ENCODE assay signal across 17 cellular contexts in genomic region chr5:133196441-133197085, GRCh38.
A peak's percentile ranks its signal among the peaks of the same experiment; 100 is the strongest.
DNase-seq lines count a peak whose midpoint lies in the region; ATAC-seq, FAIRE-seq and TF ChIP-seq lines count a peak whose summit lies in the region.
"Had no signal": no experiment of that assay in that cellular context is flagged by ENCODE, and none has a peak within 500 bp of the region (broad histone marks: within the 10 kb centered on the region; RNA-seq: fewer than 3 reads in every experiment).

No MANE protein-coding gene starts in this region.

- no peak overlapping the region for H3K9ac ChIP-seq in mesendoderm (ENCODE audit: low read length)

- H3K23ac ChIP-seq in mesendoderm (ENCODE audit: low read length) = no peak overlapping the region

- peak; percentile 11 for DNase-seq in right atrium auricular region (ENCODE audit: low spot score)
- no peak for DNase-seq in left ventricle myocardium inferior
- DNase-seq in WTC11 (ENCODE audit: low spot score) = no peak
- DNase-seq in mesendoderm = peak; percentile 77
- no peak for DNase-seq in urothelium cell line (ENCODE audit: low spot score)
- no peak for DNase-seq in T-helper 17 cell
- no peak for DNase-seq in RCC 7860 (ENCODE audit: low spot score)
- DNase-seq: 8988T; ACHN; C1 segment of cervical spinal cord; Calu3; CD4-positive, alpha-beta T cell; DMS 273 treated with DMSO at 0.1 percent for 48 hours; GOT3; HCEC 1CT; IMR-90 had no signal

- no peak overlapping the region for H2AK5ac ChIP-seq in mesendoderm (ENCODE audit: low read length)

- H2BK120ac ChIP-seq in mesendoderm (ENCODE audit: low read depth, low read length) = peak overlapping the region; percentile 2

- H4K8ac ChIP-seq in mesendoderm (ENCODE audit: low read depth, low read length) = no peak overlapping the region

- peak overlapping the region; percentile 17 for H3K56ac ChIP-seq in mesendoderm (ENCODE audit: low read length)

- intact Hi-C loops in left ventricle myocardium inferior (cut with micrococcal nuclease) = no loop called here

- H2BK15ac ChIP-seq in mesendoderm (replicated peaks; ENCODE audit: low read depth) = no peak overlapping the region

- H3K27ac Mint-ChIP-seq in WTC11 (no peak overlapping the region), T-helper 17 cell (no peak overlapping the region)
- H3K27ac Mint-ChIP-seq: CD4-positive, alpha-beta T cell had no signal

- POLR2A ChIA-PET in WTC11 (lab: Charles Lee) = no interaction called here

- H3K27me3 ChIP-seq in right atrium auricular region (no peaks in the 10 kb centered on the region), left ventricle myocardium inferior (ENCODE audit: low read depth) (peaks cover 59% of the 10 kb centered on the region), mesendoderm (ENCODE audit: insufficient read depth, low read length, poor library complexity) (no peaks in the 10 kb centered on the region)

- H4K5ac ChIP-seq in mesendoderm (ENCODE audit: low read length) = no peak overlapping the region

- no peaks in the 10 kb centered on the region for H3K36me3 Mint-ChIP-seq in WTC11
- H3K36me3 Mint-ChIP-seq in T-helper 17 cell (ENCODE audit: low read depth) = peaks cover 2% of the 10 kb centered on the region

- CTCF ChIA-PET in WTC11 (lab: Charles Lee) = interaction anchor here (1.1 to 1.3 kb wide), 2 partner anchors 19 to 51 kb away, joined by 3 to 5 read pairs; no protein-coding TSS in a partner anchor

- H3K4me2 ChIP-seq in mesendoderm (ENCODE audit: low read length) = no peak overlapping the region

- H3K9me3 ChIP-seq in right atrium auricular region (no peaks in the 10 kb centered on the region), left ventricle myocardium inferior (replicated peaks) (no peaks in the 10 kb centered on the region), T-helper 17 cell (ENCODE audit: control insufficient read depth, low read length, poor library complexity, severe bottlenecking) (no peaks in the 10 kb centered on the region)

- no peaks in the 10 kb centered on the region for H3K79me1 ChIP-seq in mesendoderm (ENCODE audit: low read length)

- H3K4me3 ChIP-seq in right atrium auricular region (no peak overlapping the region), left ventricle myocardium inferior (no peak overlapping the region), mesendoderm (ENCODE audit: low read length) (no peak overlapping the region)

- ATAC-seq in WTC11 (peak; percentile 27; the same call in 1 of the 2 replicates), HG02973 (IDR thresholded peaks at IDR 0.05; ENCODE audit: unreplicated experiment) (no peak), T-helper 17 cell (no peak)

- no CpG with 5 or more reads among the region's 4 CpGs for WGBS in mesendoderm (ENCODE audit: extremely low coverage, insufficient coverage, low lambda C conversion rate)

- H3K79me2 ChIP-seq in mesendoderm (ENCODE audit: control insufficient read depth, insufficient read depth, low read length) = no peaks in the 10 kb centered on the region

- H3K4me1 ChIP-seq in right atrium auricular region = no peaks in the 10 kb centered on the region
- H3K4me1 ChIP-seq in left ventricle myocardium inferior = no peaks in the 10 kb centered on the region
- H3K4me1 ChIP-seq in mesendoderm (ENCODE audit: control insufficient read depth, low read depth, low read length) = peaks cover 11% of the 10 kb centered on the region

- FAIRE-seq in urothelium cell line (lab: Jason Lieb, UNC) = peak; percentile 9
- FAIRE-seq in RCC 7860 (lab: Jason Lieb, UNC) = no peak

- TF ChIP-seq CTCF in right atrium auricular region (IDR thresholded peaks at IDR 0.05) (no peak), left ventricle myocardium inferior (IDR thresholded peaks at IDR 0.05; ENCODE audit: borderline replicate concordance) (no peak), WTC11 (IDR thresholded peaks at IDR 0.05) (no peak)

- peak overlapping the region; percentile 10 for H2BK5ac ChIP-seq in mesendoderm (ENCODE audit: low read length)

- H3K27me3 Mint-ChIP-seq in WTC11 (ENCODE audit: low read depth) = no peaks in the 10 kb centered on the region
- H3K27me3 Mint-ChIP-seq in T-helper 17 cell = peaks cover 53% of the 10 kb centered on the region
- H3K27me3 Mint-ChIP-seq: CD4-positive, alpha-beta T cell had no signal

- H3K18ac ChIP-seq in mesendoderm (ENCODE audit: low read length) = peak overlapping the region; percentile 51

- H3K4ac ChIP-seq in mesendoderm (ENCODE audit: low read depth, low read length) = no peak overlapping the region

- H3K4me3 Mint-ChIP-seq in WTC11 (no peak overlapping the region), T-helper 17 cell (no peak overlapping the region)
- H3K4me3 Mint-ChIP-seq: CD4-positive, alpha-beta T cell had no signal

- no peak overlapping the region for H3K27ac ChIP-seq in right atrium auricular region
- no peak overlapping the region for H3K27ac ChIP-seq in left ventricle myocardium inferior (replicated peaks)
- H3K27ac ChIP-seq in mesendoderm (ENCODE audit: low read depth, low read length) = peak overlapping the region; percentile 60

- 0 out of 2 replicates have a peak, but pooled peaks cover under 1% of the 10 kb centered on the region for H3K9me3 Mint-ChIP-seq in WTC11
- H3K9me3 Mint-ChIP-seq: CD4-positive, alpha-beta T cell had no signal

- peaks cover 23% of the 10 kb centered on the region for H3K4me1 Mint-ChIP-seq in WTC11
- peaks cover 4% of the 10 kb centered on the region for H3K4me1 Mint-ChIP-seq in T-helper 17 cell

- H3K36me3 ChIP-seq in right atrium auricular region (no peaks in the 10 kb centered on the region), left ventricle myocardium inferior (no peaks in the 10 kb centered on the region), mesendoderm (ENCODE audit: control insufficient read depth, insufficient read depth, low read length) (no peaks in the 10 kb centered on the region)

TF ChIP-seq in WTC11, 78 proteins besides CTCF, POLR2A, EP300 and RAD21:
- TF ChIP-seq CREM (CRISPR knock-in tag; IDR thresholded peaks at IDR 0.05) (no peak), HMGXB4 (CRISPR knock-in tag; IDR thresholded peaks at IDR 0.05) (no peak), MYBL2 (CRISPR knock-in tag; IDR thresholded peaks at IDR 0.05) (no peak), ZNF423 (CRISPR knock-in tag; IDR thresholded peaks at IDR 0.05) (peak; percentile 56; the same call in 1 of the 2 replicates)

Comparison
In these comparisons a context has a peak if more than half of its experiments do, and no peak if none do; other contexts are left out.
1. DNase-seq: peak in right atrium auricular region (single experiment) and mesendoderm (single experiment); none in left ventricle myocardium inferior (single experiment), WTC11 (single experiment), urothelium cell line (single experiment), T-helper 17 cell (0 of 3) and RCC 7860 (single experiment).